1 cellular context compared by ENCODE assay signal in the genomic region with DNA sequence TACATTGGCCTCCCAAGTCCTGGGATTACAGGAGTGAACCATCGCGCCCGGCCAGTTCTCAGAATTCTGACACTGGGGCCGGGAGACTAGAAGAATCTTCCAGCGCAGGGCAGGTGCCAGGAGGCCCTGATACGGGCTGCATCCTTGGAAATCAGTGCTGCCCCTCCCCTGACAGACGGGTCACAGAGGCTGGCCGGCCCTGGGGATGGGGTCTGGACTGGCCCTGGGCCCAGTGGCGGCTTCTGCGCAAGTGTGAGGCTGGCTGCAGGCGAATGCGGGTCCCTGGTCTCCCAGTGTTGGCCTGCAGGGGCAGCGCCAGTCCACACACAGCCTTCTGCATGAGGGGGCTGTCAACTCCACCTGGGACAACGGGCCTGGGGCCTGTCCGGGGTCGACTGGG.
TF ChIP-seq lines count a peak whose summit lies in the region.

No MANE protein-coding gene starts in this region.

TF ChIP-seq in GM23338, 12 proteins besides CTCF, POLR2A, EP300 and RAD21 (continued from another document):
- TF ChIP-seq ZNF462 (CRISPR knock-in tag; IDR thresholded peaks at IDR 0.05), result no peak
- no peak for TF ChIP-seq CREB1 (CRISPR knock-in tag; IDR thresholded peaks at IDR 0.05; ENCODE audit: low read depth)
- TF ChIP-seq STAT1 (IDR thresholded peaks at IDR 0.05; ENCODE audit: unreplicated experiment), result no peak
- TF ChIP-seq JUNB (IDR thresholded peaks at IDR 0.05; ENCODE audit: unreplicated experiment), result no peak
- TF ChIP-seq NANOG (IDR thresholded peaks at IDR 0.05; ENCODE audit: borderline replicate concordance), result no peak
- no peak for TF ChIP-seq REST (IDR thresholded peaks at IDR 0.05; ENCODE audit: unreplicated experiment)
- TF ChIP-seq ZNF114 (CRISPR knock-in tag; IDR thresholded peaks at IDR 0.05), result no peak
